26 cellular contexts compared by ENCODE assay signal in the genomic region with DNA sequence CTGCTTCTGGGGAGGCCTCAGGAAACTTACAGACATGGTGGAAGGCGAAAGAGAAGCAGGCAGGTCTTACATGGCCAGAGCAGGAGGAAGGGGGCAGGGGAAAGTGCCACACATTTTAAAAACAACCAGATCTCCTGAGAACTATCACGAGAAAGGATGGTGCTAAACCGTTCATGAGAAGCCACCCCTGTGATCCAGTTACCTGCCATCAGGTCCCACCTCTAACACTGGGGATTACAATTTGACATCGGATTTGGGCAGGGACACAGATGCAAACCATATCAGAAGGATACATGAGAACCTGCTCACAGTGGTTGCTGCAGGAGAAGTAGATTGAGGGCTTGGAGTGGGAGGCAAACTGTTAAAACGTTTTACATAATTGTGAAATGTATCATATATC.
DNase-seq lines count a peak whose midpoint lies in the region; ATAC-seq and TF ChIP-seq lines count a peak whose summit lies in the region.
"Had no signal": no experiment of that assay in that cellular context is flagged by ENCODE, and none has a peak within 500 bp of the region (broad histone marks: within the 10 kb centered on the region; RNA-seq: fewer than 3 reads in every experiment).

No MANE protein-coding gene starts in this region.

- CTCF ChIA-PET in MCF 10A (lab: Yijun Ruan, JAX): no interaction called here

- H3K4me3 ChIP-seq in breast epithelium (no peak overlapping the region), coronary artery (no peak overlapping the region), thyroid gland (replicated peaks in 1 of 3) (no peak overlapping the region)
- H3K4me3 ChIP-seq: body of pancreas, HAP-1, pancreas, testis had no signal

- BruUV-seq in MCF 10A (replicated peaks; lab: Mats Ljungman, UMichigan): no TSS peak

- POLR2A ChIA-PET in MCF 10A (lab: Yijun Ruan, JAX): no interaction called here

- H3K9me3 Mint-ChIP-seq in MCF 10A (ENCODE audit: unreplicated experiment) (no peaks in the 10 kb centered on the region), mesothelial cell of epicardium (no peaks in the 10 kb centered on the region)
- H3K9me3 Mint-ChIP-seq: activated B cell treated with CpG ODN at 0.5 μM for 24 hours; activated naive CD8-positive, alpha-beta T cell treated with anti-CD3 and anti-CD28 coated beads, Interleukin-2, amount 50 U/mL, for 24 hours; T-helper 2 cell treated with Interferon-gamma antibody and Interleukin-4, amounts not matched to agents 5 μg/mL and 100 μg/mL, for 36 hours had no signal

- TF ChIP-seq POLR2A in breast epithelium (IDR thresholded peaks at IDR 0.05): no peak
- TF ChIP-seq POLR2A in thyroid gland (IDR thresholded peaks at IDR 0.05): no peak

- no peaks in the 10 kb centered on the region for H3K4me1 ChIP-seq in breast epithelium
- H3K4me1 ChIP-seq in thyroid gland: peaks cover 0 to 3% of the 10 kb centered on the region in 2 donors
- H3K4me1 ChIP-seq: body of pancreas, HAP-1, pancreas had no signal

- intact Hi-C loops in breast epithelium (cut with DNase I; ENCODE audit: low total_unique reads) (no loop called here), MCF 10A (cut with micrococcal nuclease) (no loop called here), thyroid gland (cut with DNase I) (no loop called here)

- WGBS in thyroid gland, 2 donors: 53 to 57% methylated on average over 5 of the region's 5 CpGs

- H3K36me3 Mint-ChIP-seq in MCF 10A (ENCODE audit: insufficient read depth, unreplicated experiment) (no peaks in the 10 kb centered on the region), mesothelial cell of epicardium (no peaks in the 10 kb centered on the region)
- H3K36me3 Mint-ChIP-seq: stimulated activated memory B cell treated with anti-CD40 and anti-IgM and Interleukin-4, amounts not matched to agents 10 μg/mL and 1 μg/mL and 100 μg/mL, for 72 hours had no signal

- H3K27me3 ChIP-seq in breast epithelium (no peaks in the 10 kb centered on the region), thyroid gland (no peaks in the 10 kb centered on the region)
- H3K27me3 ChIP-seq: body of pancreas, pancreas, testis had no signal

- H3K27me3 Mint-ChIP-seq in MCF 10A (ENCODE audit: insufficient read depth, unreplicated experiment) (no peaks in the 10 kb centered on the region), mesothelial cell of epicardium (ENCODE audit: low read depth) (peaks cover 13% of the 10 kb centered on the region)
- H3K27me3 Mint-ChIP-seq: activated B cell treated with CpG ODN at 0.5 μM for 24 hours; activated naive CD8-positive, alpha-beta T cell treated with anti-CD3 and anti-CD28 coated beads, Interleukin-2, amount 50 U/mL, for 24 hours; stimulated activated memory B cell treated with anti-CD40 and anti-IgM and Interleukin-4, amounts not matched to agents 10 μg/mL and 1 μg/mL and 100 μg/mL, for 72 hours had no signal

- H3K9me3 ChIP-seq in breast epithelium (no peaks in the 10 kb centered on the region), thyroid gland (no peaks in the 10 kb centered on the region)
- H3K9me3 ChIP-seq: body of pancreas, HAP-1, pancreas, testis had no signal

- peak overlapping the region; percentile 50 to 57 for H3K27ac ChIP-seq in breast epithelium
- H3K27ac ChIP-seq in coronary artery: peak overlapping the region in 1 of 2 donors; percentile 60
- H3K27ac ChIP-seq in thyroid gland: peak overlapping the region in 2 of 3 donors; percentile 8 to 45
- H3K27ac ChIP-seq: 22Rv1, testis had no signal

- no peak overlapping the region for H3K4me3 Mint-ChIP-seq in MCF 10A (ENCODE audit: unreplicated experiment)
- no peak overlapping the region for H3K4me3 Mint-ChIP-seq in mesothelial cell of epicardium
- H3K4me3 Mint-ChIP-seq: activated B cell treated with CpG ODN at 0.5 μM for 24 hours; activated naive CD8-positive, alpha-beta T cell treated with anti-CD3 and anti-CD28 coated beads, Interleukin-2, amount 50 U/mL, for 24 hours; B cell; stimulated activated memory B cell treated with anti-CD40 and anti-IgM and Interleukin-4, amounts not matched to agents 10 μg/mL and 1 μg/mL and 100 μg/mL, for 72 hours; T-helper 2 cell treated with Interferon-gamma antibody and Interleukin-4, amounts not matched to agents 5 μg/mL and 100 μg/mL, for 36 hours had no signal

- TF ChIP-seq CTCF in breast epithelium (IDR thresholded peaks at IDR 0.05) (no peak), MCF 10A (IDR thresholded peaks at IDR 0.05; ENCODE audit: unreplicated experiment) (no peak), coronary artery (IDR thresholded peaks at IDR 0.05) (no peak), mesothelial cell of epicardium (IDR thresholded peaks at IDR 0.05; ENCODE audit: unreplicated experiment) (no peak), thyroid gland (IDR thresholded peaks at IDR 0.05) (no peak)

- no peaks in the 10 kb centered on the region for H3K4me1 Mint-ChIP-seq in MCF 10A (ENCODE audit: insufficient read depth, unreplicated experiment)
- H3K4me1 Mint-ChIP-seq in mesothelial cell of epicardium: peaks cover 30% of the 10 kb centered on the region
- H3K4me1 Mint-ChIP-seq: activated B cell treated with CpG ODN at 0.5 μM for 24 hours; activated naive CD8-positive, alpha-beta T cell treated with anti-CD3 and anti-CD28 coated beads, Interleukin-2, amount 50 U/mL, for 24 hours; B cell; stimulated activated memory B cell treated with anti-CD40 and anti-IgM and Interleukin-4, amounts not matched to agents 10 μg/mL and 1 μg/mL and 100 μg/mL, for 72 hours had no signal

- DNase-seq in breast epithelium (ENCODE audit: low spot score in 2 of 2) (no peak), MCF 10A (ENCODE audit: unreplicated experiment) (no peak), coronary artery (ENCODE audit: low spot score) (peak; percentile 38), mesothelial cell of epicardium (ENCODE audit: low spot score in 2 of 2, unreplicated experiment in 2 of 2) (no peak), thyroid gland (no peak), kidney glomerular epithelial cell (lab: John Stamatoyannopoulos, UW) (no peak), DMS 273 treated with DMSO at 0.1 percent for 48 hours (lab: John Stamatoyannopoulos, UW) (no peak)
- DNase-seq: activated B cell treated with CpG ODN at 0.5 μM for 24 hours; activated CD4-positive, alpha-beta T cell treated with anti-CD3 and anti-CD28 coated beads, Interleukin-2, amount 50 U/mL, for 4 hours; activated naive CD8-positive, alpha-beta T cell treated with anti-CD3 and anti-CD28 coated beads, Interleukin-2, amount 50 U/mL, for 24 hours; cortex of kidney; DMS53; GF-D8; islet precursor cell; NCI-H187; stimulated activated CD4-positive, alpha-beta T cell treated with anti-CD3 and anti-CD28 coated beads, Interleukin-2, amount 100 ng/mL, for 24 hours had no signal

- no peaks in the 10 kb centered on the region for H3K36me3 ChIP-seq in breast epithelium
- H3K36me3 ChIP-seq in thyroid gland: no peaks in the 10 kb centered on the region
- H3K36me3 ChIP-seq: HAP-1, pancreas had no signal

- ATAC-seq in GM21447 (IDR thresholded peaks at IDR 0.05; ENCODE audit: unreplicated experiment): no peak
- ATAC-seq: activated naive CD8-positive, alpha-beta T cell treated with anti-CD3 and anti-CD28 coated beads, Interleukin-2, amount 50 U/mL, for 24 hours; SK-N-SH treated with all-trans-retinoic acid at 6 μM for 48 hours; stimulated activated memory B cell treated with anti-CD40 and anti-IgM and Interleukin-4, amounts not matched to agents 10 μg/mL and 1 μg/mL and 100 μg/mL, for 72 hours had no signal

- no peak overlapping the region for H3K27ac Mint-ChIP-seq in MCF 10A (ENCODE audit: low read depth, unreplicated experiment)
- H3K27ac Mint-ChIP-seq in mesothelial cell of epicardium: peak overlapping the region; percentile 5
- H3K27ac Mint-ChIP-seq: activated B cell treated with CpG ODN at 0.5 μM for 24 hours; activated naive CD8-positive, alpha-beta T cell treated with anti-CD3 and anti-CD28 coated beads, Interleukin-2, amount 50 U/mL, for 24 hours; B cell; stimulated activated memory B cell treated with anti-CD40 and anti-IgM and Interleukin-4, amounts not matched to agents 10 μg/mL and 1 μg/mL and 100 μg/mL, for 72 hours; T-helper 2 cell treated with Interferon-gamma antibody and Interleukin-4, amounts not matched to agents 5 μg/mL and 100 μg/mL, for 36 hours had no signal
